Comparison of ENCODE assay signal across 37 cellular contexts in genomic region chr2:68980956-68981355, GRCh38. TPM values are rescaled to one million over a fixed set of nuclear protein-coding genes. Genes with fewer than 3 reads are reported as not detected.
DNase-seq lines count a peak whose midpoint lies in the region; TF ChIP-seq lines count a peak whose summit lies in the region.
"Had no signal": no experiment of that assay in that cellular context is flagged by ENCODE, and none has a peak within 500 bp of the region (broad histone marks: within the 10 kb centered on the region; RNA-seq: fewer than 3 reads in every experiment).

No MANE protein-coding gene starts in this region.

- intact Hi-C loops in mammary epithelial cell (cut with micrococcal nuclease) (no loop called here), MCF 10A (cut with micrococcal nuclease) (no loop called here)
- intact Hi-C loops in CD4-positive, alpha-beta memory T cell (cut with micrococcal nuclease) = no loop called here

- no peaks in the 10 kb centered on the region for H3K9me3 Mint-ChIP-seq in MCF 10A (ENCODE audit: unreplicated experiment)
- peaks cover 0 to 3% (median 0%) of the 10 kb centered on the region in 8 donors for H3K9me3 Mint-ChIP-seq in CD4-positive, alpha-beta memory T cell
- H3K9me3 Mint-ChIP-seq: activated CD8-positive, alpha-beta T cell treated with anti-CD3 and anti-CD28 coated beads for 36 hours; activated naive CD4-positive, alpha-beta T cell treated with anti-CD3 and anti-CD28 coated beads for 36 hours; natural killer cell treated with Interleukin-12 subunit alpha and Interleukin-12 subunit beta and Interleukin-15 and Interleukin-18, amount 100 ng/mL, for 72 hours had no signal

- WGBS in mammary epithelial cell (ENCODE audit: low coverage, missing lambda C conversion rate) = 53% methylated on average over 1 of the region's 1 CpG

- DNase-seq in mammary epithelial cell = peak; percentile 55
- DNase-seq in MCF 10A (ENCODE audit: unreplicated experiment) = no peak
- peak; percentile 23 for DNase-seq in NCI-H2107 (lab: John Stamatoyannopoulos, UW)
- peak; percentile 63 for DNase-seq in glomerular visceral epithelial cell (ENCODE audit: extremely low spot score)
- no peak for DNase-seq in middle frontal gyrus (ENCODE audit: extremely low spot score, low spot score)
- DNase-seq in CD4-positive, alpha-beta memory T cell = no peak
- DNase-seq in T-helper 2 cell = no peak
- DNase-seq: activated CD4-positive, alpha-beta T cell treated with anti-CD3 and anti-CD28 coated beads for 36 hours; activated CD8-positive, alpha-beta memory T cell treated with anti-CD3 and anti-CD28 coated beads, Interleukin-2, amount 50 U/mL, for 48 hours; activated CD8-positive, alpha-beta T cell treated with anti-CD3 and anti-CD28 coated beads for 36 hours; activated naive CD4-positive, alpha-beta T cell treated with anti-CD3 and anti-CD28 coated beads for 36 hours; adrenal gland; EL; esophagus squamous epithelium; foreskin keratinocyte; heart left ventricle; kidney; MG63; NCI-H2081 treated with DMSO at 0.1 percent for 48 hours; NCI-H526; occipital lobe; right lobe of liver; SIG-M5; stimulated activated CD4-positive, alpha-beta T cell treated with anti-CD3 and anti-CD28 coated beads, Interleukin-12 subunit alpha, Interleukin-12 subunit beta, amount 100 ng/mL, for 4 hours; stimulated activated CD4-positive, alpha-beta T cell treated with anti-CD3 and anti-CD28 coated beads, Interleukin-2, amount 100 ng/mL, for 48 hours; stomach; T1000; tibial artery had no signal

- H3K36me3 ChIP-seq in mammary epithelial cell (ENCODE audit: insufficient read depth, low read length) = no peaks in the 10 kb centered on the region
- H3K36me3 ChIP-seq in CD4-positive, alpha-beta memory T cell (ENCODE audit: insufficient read depth, low read length) = no peaks in the 10 kb centered on the region
- H3K36me3 ChIP-seq: adrenal gland, BLaER1, esophagus squamous epithelium, heart left ventricle, MG63, prostate gland, right lobe of liver, stomach, tibial artery had no signal

- H3K27me3 ChIP-seq in mammary epithelial cell (ENCODE audit: insufficient read depth, low read length) = no peaks in the 10 kb centered on the region
- peaks cover 15% of the 10 kb centered on the region for H3K27me3 ChIP-seq in CD4-positive, alpha-beta memory T cell (ENCODE audit: insufficient read depth, low read length)
- H3K27me3 ChIP-seq: adrenal gland, BLaER1, foreskin keratinocyte, MG63, right lobe of liver, stomach, tibial artery had no signal

- no peaks in the 10 kb centered on the region for H3K4me1 ChIP-seq in mammary epithelial cell (ENCODE audit: insufficient read depth, low read length)
- H3K4me1 ChIP-seq in CD4-positive, alpha-beta memory T cell (ENCODE audit: insufficient read depth, low read length) = no peaks in the 10 kb centered on the region
- H3K4me1 ChIP-seq: BLaER1, esophagus squamous epithelium, foreskin keratinocyte, heart left ventricle, prostate gland, stomach, tibial artery had no signal

- H3K4me3 ChIP-seq in mammary epithelial cell (replicated peaks in 1 of 3; ENCODE audit: insufficient read depth in 1 of 3, low read depth in 2 of 3, low read length in 3 of 3) = no peak overlapping the region
- H3K4me3 ChIP-seq in CD4-positive, alpha-beta memory T cell (ENCODE audit: low read length in 2 of 2) = no peak overlapping the region
- H3K4me3 ChIP-seq: adrenal gland, BLaER1, esophagus squamous epithelium, heart left ventricle, K562, lung, MG63, prostate gland, right lobe of liver, stomach, tibial artery had no signal

- H3K9ac ChIP-seq in mammary epithelial cell (ENCODE audit: insufficient read depth, low read length) = no peak overlapping the region
- H3K9ac ChIP-seq: BLaER1 had no signal

- BruUV-seq in mammary epithelial cell (replicated peaks; lab: Mats Ljungman, UMichigan) = no TSS peak
- BruUV-seq in MCF 10A (replicated peaks; lab: Mats Ljungman, UMichigan) = no TSS peak

- peaks cover 40% of the 10 kb centered on the region for H3K27me3 Mint-ChIP-seq in MCF 10A (ENCODE audit: insufficient read depth, unreplicated experiment)
- peaks cover 16 to 22% of the 10 kb centered on the region in 2 donors for H3K27me3 Mint-ChIP-seq in CD4-positive, alpha-beta memory T cell

- H3K27ac ChIP-seq in mammary epithelial cell (ENCODE audit: insufficient read depth, low read depth, low read length) = no peak overlapping the region
- no peak overlapping the region for H3K27ac ChIP-seq in CD4-positive, alpha-beta memory T cell (ENCODE audit: low read depth, low read length)
- H3K27ac ChIP-seq: adrenal gland, BLaER1, esophagus squamous epithelium, foreskin keratinocyte, heart left ventricle, prostate gland, right lobe of liver, stomach, tibial artery, VCaP had no signal

- CTCF ChIA-PET in mammary epithelial cell (lab: Charles Lee; ENCODE audit: low non-redundant PET) = no interaction called here
- CTCF ChIA-PET in MCF 10A (lab: Yijun Ruan, JAX) = no interaction called here
- CTCF ChIA-PET in CD4-positive, alpha-beta memory T cell (lab: Charles Lee; ENCODE audit: partially characterized antibody) = no interaction called here

- no peaks in the 10 kb centered on the region for H4K20me1 ChIP-seq in mammary epithelial cell (ENCODE audit: insufficient read depth, low read length)
- H4K20me1 ChIP-seq: BLaER1 had no signal

- H3K4me1 Mint-ChIP-seq in MCF 10A (ENCODE audit: insufficient read depth, unreplicated experiment) = no peaks in the 10 kb centered on the region
- no peaks in the 10 kb centered on the region for H3K4me1 Mint-ChIP-seq in CD4-positive, alpha-beta memory T cell
- H3K4me1 Mint-ChIP-seq: activated CD4-positive, alpha-beta T cell treated with anti-CD3 and anti-CD28 coated beads for 36 hours had no signal

- in situ Hi-C loops in mammary epithelial cell (cut with MboI; ENCODE audit: low sequenced_read_pairs in 2 of 2) = no loop called here

- H2AFZ ChIP-seq in mammary epithelial cell (ENCODE audit: low read depth, low read length) = no peak overlapping the region

- no peaks in the 10 kb centered on the region for H3K79me2 ChIP-seq in mammary epithelial cell (ENCODE audit: insufficient read depth, low read length)

- no peak overlapping the region for H3K4me3 Mint-ChIP-seq in MCF 10A (ENCODE audit: unreplicated experiment)
- no peak overlapping the region for H3K4me3 Mint-ChIP-seq in CD4-positive, alpha-beta memory T cell
- H3K4me3 Mint-ChIP-seq: activated CD4-positive, alpha-beta T cell treated with anti-CD3 and anti-CD28 coated beads for 36 hours; activated CD8-positive, alpha-beta T cell treated with anti-CD3 and anti-CD28 coated beads for 36 hours; activated naive CD4-positive, alpha-beta T cell treated with anti-CD3 and anti-CD28 coated beads for 36 hours; natural killer cell treated with Interleukin-12 subunit alpha and Interleukin-12 subunit beta and Interleukin-15 and Interleukin-18, amount 100 ng/mL, for 72 hours had no signal

- TF ChIP-seq CTCF in mammary epithelial cell (conservative IDR thresholded peaks at IDR 0.05 in 1 of 2, IDR thresholded peaks at IDR 0.05 in 1 of 2; ENCODE audit: extremely low read depth in 1 of 2, insufficient read depth in 1 of 2, low read depth in 1 of 2, low read length in 2 of 2) = no peak
- TF ChIP-seq CTCF in MCF 10A (IDR thresholded peaks at IDR 0.05; ENCODE audit: unreplicated experiment) = no peak

- POLR2A ChIA-PET in MCF 10A (lab: Yijun Ruan, JAX) = interaction anchor here (0.7 kb wide), 1 partner anchor 393 kb away, joined by 3 read pairs; no protein-coding TSS in a partner anchor
- POLR2A ChIA-PET in CD4-positive, alpha-beta memory T cell (lab: Charles Lee; ENCODE audit: partially characterized antibody) = no interaction called here

- no peaks in the 10 kb centered on the region for H3K36me3 Mint-ChIP-seq in MCF 10A (ENCODE audit: insufficient read depth, unreplicated experiment)
- H3K36me3 Mint-ChIP-seq in CD4-positive, alpha-beta memory T cell = no peaks in the 10 kb centered on the region
- H3K36me3 Mint-ChIP-seq: natural killer cell treated with Interleukin-12 subunit alpha and Interleukin-12 subunit beta and Interleukin-15 and Interleukin-18, amount 100 ng/mL, for 72 hours had no signal

- H3K27ac Mint-ChIP-seq in MCF 10A (ENCODE audit: low read depth, unreplicated experiment) = no peak overlapping the region
- no peak overlapping the region for H3K27ac Mint-ChIP-seq in CD4-positive, alpha-beta memory T cell
- H3K27ac Mint-ChIP-seq: activated CD4-positive, alpha-beta T cell treated with anti-CD3 and anti-CD28 coated beads for 36 hours; activated CD8-positive, alpha-beta T cell treated with anti-CD3 and anti-CD28 coated beads for 36 hours; natural killer cell treated with Interleukin-12 subunit alpha and Interleukin-12 subunit beta and Interleukin-15 and Interleukin-18, amount 100 ng/mL, for 72 hours had no signal

- no peak overlapping the region for H3K4me2 ChIP-seq in mammary epithelial cell (ENCODE audit: insufficient read depth, low read depth, low read length)
- H3K4me2 ChIP-seq: BLaER1 had no signal

- dilution Hi-C loops in mammary epithelial cell (cut with HindIII; ENCODE audit: low sequenced_read_pairs) = no loop called here

- H3K9me3 ChIP-seq in mammary epithelial cell (replicated peaks; ENCODE audit: insufficient read depth, low read length) = no peaks in the 10 kb centered on the region
- no peaks in the 10 kb centered on the region for H3K9me3 ChIP-seq in CD4-positive, alpha-beta memory T cell (ENCODE audit: control insufficient read depth in 1 of 2, low read length in 2 of 2)
- H3K9me3 ChIP-seq: adrenal gland, BLaER1, esophagus squamous epithelium, heart left ventricle, MG63, prostate gland, right lobe of liver, stomach, tibial artery had no signal

RNA-seq across cellular contexts. Expression of gene GKN1, which starts 6.5 kb away (rescaled TPM):
- not detected for total RNA-seq in mammary epithelial cell
- polyA plus RNA-seq in mammary epithelial cell = not detected
- not detected for polyA minus RNA-seq in mammary epithelial cell
- not detected in 2 replicates for total RNA-seq in MCF 10A (2022)
- not detected for total RNA-seq in CD4-positive, alpha-beta memory T cell
- polyA plus RNA-seq in CD4-positive, alpha-beta memory T cell = not detected
- total RNA-seq: activated CD4-positive, alpha-beta T cell treated with anti-CD3 and anti-CD28 coated beads for 36 hours; activated CD8-positive, alpha-beta T cell treated with anti-CD3 and anti-CD28 coated beads for 36 hours; activated naive CD4-positive, alpha-beta T cell treated with anti-CD3 and anti-CD28 coated beads for 36 hours; foreskin keratinocyte; H1; heart left ventricle; K562; kidney; lung; mucosa of gallbladder; natural killer cell treated with Interleukin-12 subunit alpha and Interleukin-12 subunit beta and Interleukin-15 and Interleukin-18, amount 100 ng/mL, for 72 hours; occipital lobe; prostate gland; right lobe of liver had no signal
- polyA plus RNA-seq: H1, heart left ventricle, K562 had no signal

RNA-seq across cellular contexts. Expression of gene GKN2, which starts 28.3 kb away (rescaled TPM):
- total RNA-seq in mammary epithelial cell = not detected
- polyA plus RNA-seq in mammary epithelial cell = not detected
- polyA minus RNA-seq in mammary epithelial cell = not detected
- not detected in 2 replicates for total RNA-seq in MCF 10A (2022)
- not detected for total RNA-seq in CD4-positive, alpha-beta memory T cell
- polyA plus RNA-seq in CD4-positive, alpha-beta memory T cell = not detected
- total RNA-seq: activated CD4-positive, alpha-beta T cell treated with anti-CD3 and anti-CD28 coated beads for 36 hours; activated CD8-positive, alpha-beta T cell treated with anti-CD3 and anti-CD28 coated beads for 36 hours; activated naive CD4-positive, alpha-beta T cell treated with anti-CD3 and anti-CD28 coated beads for 36 hours; chondrocyte; esophagus squamous epithelium; foreskin keratinocyte; H1; heart left ventricle; K562; kidney; mucosa of gallbladder; natural killer cell treated with Interleukin-12 subunit alpha and Interleukin-12 subunit beta and Interleukin-15 and Interleukin-18, amount 100 ng/mL, for 72 hours; occipital lobe; prostate gland; right lobe of liver had no signal
- polyA plus RNA-seq: foreskin keratinocyte, H1, heart left ventricle, K562 had no signal

RNA-seq across cellular contexts. Expression of gene ANTXR1, which starts 32.0 kb away (rescaled TPM):
- total RNA-seq in mammary epithelial cell (10 to 100 TPM; 23.3 to 41.3 TPM), MCF 10A (2022) (33.1 and 33.8 TPM in 2 replicates)
- polyA plus RNA-seq in mammary epithelial cell = 26.5 TPM
- 10.3 TPM for polyA minus RNA-seq in mammary epithelial cell
- under 1 TPM in 1 of 2 experiments, not detected in 1; 0.58 TPM for total RNA-seq in CD4-positive, alpha-beta memory T cell
- not detected for polyA plus RNA-seq in CD4-positive, alpha-beta memory T cell

Comparison
In these comparisons a context has a peak if more than half of its experiments do, and no peak if none do; other contexts are left out.
1. DNase-seq: peak in mammary epithelial cell (single experiment), NCI-H2107 (single experiment) and glomerular visceral epithelial cell (single experiment); none in MCF 10A (single experiment), middle frontal gyrus (single experiment), CD4-positive, alpha-beta memory T cell (0 of 5) and T-helper 2 cell (0 of 5).
2. RNA of gene ANTXR1, which starts 32.0 kb away (total RNA-seq): 23.3 to 41.3 TPM in mammary epithelial cell and 33.1 to 33.8 TPM in MCF 10A; 0.58 TPM in CD4-positive, alpha-beta memory T cell; every median in the first group is over 10 times any median in the second.